ENCODE assay signal across 17 cellular contexts in genomic region chr3:22007376-22007775, GRCh38.
"Had no signal": no experiment of that assay in that cellular context is flagged by ENCODE, and none has a peak within 500 bp of the region (broad histone marks: within the 10 kb centered on the region; RNA-seq: fewer than 3 reads in every experiment).

No MANE protein-coding gene starts in this region.

- ATAC-seq: activated CD8-positive, alpha-beta memory T cell treated with anti-CD3 and anti-CD28 coated beads, Interleukin-2, amount 10 ng/mL, durations not matched to agents 7 days and 5 days; gastroesophageal sphincter; stimulated activated naive CD8-positive, alpha-beta T cell treated with anti-CD3 and anti-CD28 coated beads, Interleukin-15, amount 100 ng/mL, for 72 hours; T-helper 17 cell had no signal

- DNase-seq: activated CD4-positive, alpha-beta T cell treated with anti-CD3 and anti-CD28 coated beads, Interleukin-2, amount 50 U/mL, for 48 hours; activated CD8-positive, alpha-beta memory T cell treated with anti-CD3 and anti-CD28 coated beads, Interleukin-2, amount 10 ng/mL, durations not matched to agents 7 days and 5 days; activated effector memory CD4-positive, alpha-beta T cell treated with anti-CD3 and anti-CD28 coated beads, Interleukin-2, amount 50 U/mL, for 16 hours; activated T-cell treated with anti-CD3 and anti-CD28 coated beads, Interleukin-2, amount 50 U/mL, for 24 hours; aorta; colonic mucosa; effector CD4-positive, alpha-beta T cell; midbrain; naive B cell; stimulated activated CD4-positive, alpha-beta T cell treated with anti-CD3 and anti-CD28 coated beads, Interleukin-15, amount 100 ng/mL, for 24 hours; stimulated activated CD4-positive, alpha-beta T cell treated with anti-CD3 and anti-CD28 coated beads, Interleukin-4, amount 100 ng/mL, for 4 hours; stimulated activated naive CD8-positive, alpha-beta T cell treated with anti-CD3 and anti-CD28 coated beads, Interleukin-15, amount 100 ng/mL, for 72 hours; T-helper 17 cell; testis had no signal

- H3K9ac ChIP-seq: parathyroid adenoma had no signal

- H3K9me3 ChIP-seq: colonic mucosa, gastroesophageal sphincter, testis had no signal

- H2AFZ ChIP-seq: parathyroid adenoma had no signal

- H3K79me2 ChIP-seq: parathyroid adenoma had no signal

- H3K4me1 ChIP-seq: colonic mucosa, gastroesophageal sphincter, parathyroid adenoma, testis had no signal

- H3K27me3 ChIP-seq: cardiac muscle cell, colonic mucosa, gastroesophageal sphincter, testis had no signal

- H3K4me3 ChIP-seq: cardiac muscle cell, colonic mucosa, gastroesophageal sphincter had no signal

- H3K36me3 ChIP-seq: cardiac muscle cell, colonic mucosa, gastroesophageal sphincter had no signal

- H3K27ac ChIP-seq: cardiac muscle cell, colonic mucosa, gastroesophageal sphincter, parathyroid adenoma, testis had no signal
